8 cellular contexts compared by ENCODE assay signal in genomic region chr19:12495002-12495802, GRCh38. TPM values are rescaled to one million over a fixed set of nuclear protein-coding genes. Genes with fewer than 3 reads are reported as not detected.
A peak's percentile ranks its signal among the peaks of the same experiment; 100 is the strongest.
DNase-seq lines count a peak whose midpoint lies in the region; ATAC-seq lines count a peak whose summit lies in the region.

No MANE protein-coding gene starts in this region.

- CTCF ChIA-PET in CD4-positive, alpha-beta memory T cell (lab: Charles Lee; ENCODE audit: partially characterized antibody): interaction anchor here (0.9 to 1.8 kb wide), 12 partner anchors 9 to 506 kb away, joined by 3 to 8 read pairs (median 4); partner anchors contain the start of genes ZNF136 and ZNF443

- POLR2A ChIA-PET in CD4-positive, alpha-beta memory T cell (lab: Charles Lee; ENCODE audit: partially characterized antibody): interaction anchor here (0.6 to 3.0 kb wide), 25 partner anchors 8 to 1114 kb away, joined by 3 to 31 read pairs (median 4); partner anchors contain the start of genes DHPS, DNASE2, MAN2B1 and ZNF136

- H3K27me3 Mint-ChIP-seq in CD4-positive, alpha-beta memory T cell: no peaks in the 10 kb centered on the region

- ATAC-seq in GM21390 (IDR thresholded peaks at IDR 0.05; ENCODE audit: unreplicated experiment): peak; percentile 90
- peak; percentile 99 to 100 for ATAC-seq in activated naive CD4-positive, alpha-beta T cell treated with anti-CD3 and anti-CD28 coated beads, Interleukin-2, amount 50 U/mL, for 72 hours

- peak overlapping the region; percentile 87 to 98 (median 92) for H3K4me3 Mint-ChIP-seq in CD4-positive, alpha-beta memory T cell

- no peaks in the 10 kb centered on the region for H3K36me3 ChIP-seq in CD4-positive, alpha-beta memory T cell (ENCODE audit: insufficient read depth, low read length)

- DNase-seq in CD4-positive, alpha-beta memory T cell: peak; percentile 86 to 94 (median 92)
- peak; percentile 83 for DNase-seq in LHCN-M2 (ENCODE audit: low read depth)
- DNase-seq in SK-MEL-5 (ENCODE audit: low read depth, low spot score): peak; percentile 63
- peak; percentile 88 to 97 for DNase-seq in activated naive CD4-positive, alpha-beta T cell treated with anti-CD3 and anti-CD28 coated beads, Interleukin-2, amount 50 U/mL, for 72 hours (ENCODE audit: low spot score in 2 of 2)
- peak; percentile 37 for DNase-seq in glomerular endothelial cell (ENCODE audit: extremely low read depth, low read depth, low spot score)
- peak; percentile 61 to 98 (median 92) for DNase-seq in nucleus accumbens (lab: John Stamatoyannopoulos, UW)
- peak; percentile 96 for DNase-seq in superior temporal gyrus (ENCODE audit: extremely low spot score)

- peak overlapping the region; percentile 51 for H3K27ac ChIP-seq in CD4-positive, alpha-beta memory T cell (ENCODE audit: low read depth, low read length)

- H3K4me1 Mint-ChIP-seq in CD4-positive, alpha-beta memory T cell: peaks cover 7 to 16% (median 11%) of the 10 kb centered on the region in 4 donors

- H3K27ac Mint-ChIP-seq in CD4-positive, alpha-beta memory T cell: peak overlapping the region; percentile 89 to 97 (median 96)
- peak overlapping the region; percentile 61 to 89 for H3K27ac Mint-ChIP-seq in activated naive CD4-positive, alpha-beta T cell treated with anti-CD3 and anti-CD28 coated beads, Interleukin-2, amount 50 U/mL, for 72 hours

- peaks cover 5% of the 10 kb centered on the region for H3K4me1 ChIP-seq in CD4-positive, alpha-beta memory T cell (ENCODE audit: insufficient read depth, low read length)

- in situ Hi-C loops in SK-MEL-5 (cut with HindIII; ENCODE audit: low pct_unique_long_range_greater_than_20kb, low sequenced_read_pairs): no loop called here

- H3K9me3 Mint-ChIP-seq in CD4-positive, alpha-beta memory T cell: no peaks in the 10 kb centered on the region
- H3K9me3 Mint-ChIP-seq in activated naive CD4-positive, alpha-beta T cell treated with anti-CD3 and anti-CD28 coated beads, Interleukin-2, amount 50 U/mL, for 72 hours: peaks cover 0 to 3% of the 10 kb centered on the region in 2 donors

- intact Hi-C loops in CD4-positive, alpha-beta memory T cell (cut with micrococcal nuclease): loop anchor here (1.0 to 5.0 kb wide), 8 partner anchors 11 to 293 kb away; partner anchors contain the start of genes MAN2B1, WDR83, ZNF490 and ZNF563

- H3K36me3 Mint-ChIP-seq in CD4-positive, alpha-beta memory T cell: no peaks in the 10 kb centered on the region
- peaks cover 5 to 7% of the 10 kb centered on the region in 2 donors for H3K36me3 Mint-ChIP-seq in activated naive CD4-positive, alpha-beta T cell treated with anti-CD3 and anti-CD28 coated beads, Interleukin-2, amount 50 U/mL, for 72 hours

- peak overlapping the region; percentile 62 to 64 for H3K4me3 ChIP-seq in CD4-positive, alpha-beta memory T cell (ENCODE audit: low read length in 2 of 2)

- H3K9me3 ChIP-seq in CD4-positive, alpha-beta memory T cell (ENCODE audit: control insufficient read depth in 1 of 2, low read length in 2 of 2): no peaks in the 10 kb centered on the region

- H3K27me3 ChIP-seq in CD4-positive, alpha-beta memory T cell (ENCODE audit: insufficient read depth, low read length): no peaks in the 10 kb centered on the region

RNA-seq across cellular contexts. Expression of gene ZNF709, which starts 10.6 kb away (rescaled TPM):
- total RNA-seq in CD4-positive, alpha-beta memory T cell: 1 to 10 TPM; 7.1 to 9.6 TPM
- polyA plus RNA-seq in CD4-positive, alpha-beta memory T cell: 1 to 10 TPM; 1.1 to 2.3 TPM
- total RNA-seq in LHCN-M2 (2014; rRNA removed) (2.2 and 3.2 TPM in 2 replicates), glomerular endothelial cell (0.58 and 1.7 TPM in 2 replicates)
- polyA plus RNA-seq in LHCN-M2 (2012): 0.69 TPM
- 1.6 and 2.2 TPM in 2 replicates for total RNA-seq in SK-MEL-5 (2014; rRNA removed; shearing (Covaris generic))
- polyA plus RNA-seq in SK-MEL-5 (2015; cell fraction: cytosol; rRNA removed): 0.21 and 0.34 TPM in 2 replicates
- polyA plus RNA-seq in SK-MEL-5 (2015; cell fraction: nucleus; rRNA removed): 0.18 and 0.67 TPM in 2 replicates
- total RNA-seq in activated naive CD4-positive, alpha-beta T cell treated with anti-CD3 and anti-CD28 coated beads, Interleukin-2, amount 50 U/mL, for 72 hours: 1 to 10 TPM; 1.6 to 3.5 TPM

RNA-seq across cellular contexts. Expression of gene ZNF443, which starts 54.4 kb away (rescaled TPM):
- 10 to 100 TPM in 1 of 2 experiments, 1 to 10 TPM in 1; 9.9 to 10.3 TPM for total RNA-seq in CD4-positive, alpha-beta memory T cell
- 1 to 10 TPM; 1.9 to 4.2 TPM for polyA plus RNA-seq in CD4-positive, alpha-beta memory T cell
- total RNA-seq in LHCN-M2 (2014; rRNA removed) (3.5 and 4.5 TPM in 2 replicates), glomerular endothelial cell (1.2 and 2.3 TPM in 2 replicates)
- 1.0 TPM for polyA plus RNA-seq in LHCN-M2 (2012)
- total RNA-seq in SK-MEL-5 (2014; rRNA removed; shearing (Covaris generic)): 1.1 and 2.0 TPM in 2 replicates
- polyA plus RNA-seq in SK-MEL-5 (2015; cell fraction: cytosol; rRNA removed): 0.56 and 0.70 TPM in 2 replicates
- polyA plus RNA-seq in SK-MEL-5 (2015; cell fraction: nucleus; rRNA removed): 3.2 and 3.9 TPM in 2 replicates
- total RNA-seq in activated naive CD4-positive, alpha-beta T cell treated with anti-CD3 and anti-CD28 coated beads, Interleukin-2, amount 50 U/mL, for 72 hours: 10 to 100 TPM in 1 of 2 donors, 1 to 10 TPM in 1; 3.6 to 11.6 TPM

RNA-seq across cellular contexts. Expression of gene ZNF564, which starts 56.1 kb away (rescaled TPM):
- 10 to 100 TPM; 29.2 to 30.6 TPM for total RNA-seq in CD4-positive, alpha-beta memory T cell
- 10 to 100 TPM; 11.2 to 15.3 TPM for polyA plus RNA-seq in CD4-positive, alpha-beta memory T cell
- total RNA-seq in LHCN-M2 (2014; rRNA removed) (5.5 and 6.0 TPM in 2 replicates), glomerular endothelial cell (3.4 and 6.2 TPM in 2 replicates)
- polyA plus RNA-seq in LHCN-M2 (2012): 2.3 TPM
- 3.5 and 4.9 TPM in 2 replicates for total RNA-seq in SK-MEL-5 (2014; rRNA removed; shearing (Covaris generic))
- polyA plus RNA-seq in SK-MEL-5 (2015; cell fraction: cytosol; rRNA removed): 1.5 and 2.0 TPM in 2 replicates
- polyA plus RNA-seq in SK-MEL-5 (2015; cell fraction: nucleus; rRNA removed): 0.89 and 6.7 TPM in 2 replicates
- total RNA-seq in activated naive CD4-positive, alpha-beta T cell treated with anti-CD3 and anti-CD28 coated beads, Interleukin-2, amount 50 U/mL, for 72 hours: 10 to 100 TPM in 1 of 2 donors, 1 to 10 TPM in 1; 4.6 to 12.9 TPM

Comparison
In these comparisons a context has a peak if more than half of its experiments do, and no peak if none do; other contexts are left out.
1. Peak in every context shown above with its lines: DNase-seq, ATAC-seq, H3K4me3 ChIP-seq and H3K27ac ChIP-seq.
2. DNase-seq: peak in every context shown above with its lines; median percentile 96 in superior temporal gyrus; 92 in activated naive CD4-positive, alpha-beta T cell treated with anti-CD3 and anti-CD28 coated beads, Interleukin-2, amount 50 U/mL, for 72 hours; 92 in CD4-positive, alpha-beta memory T cell; 92 in nucleus accumbens; 83 in LHCN-M2; 63 in SK-MEL-5; 37 in glomerular endothelial cell.